39 cellular contexts compared by ENCODE assay signal in genomic region chr6:13978102-13978640, GRCh38. TPM values are rescaled to one million over a fixed set of nuclear protein-coding genes. Genes with fewer than 3 reads are reported as not detected.
"Had no signal": no experiment of that assay in that cellular context is flagged by ENCODE, and none has a peak within 500 bp of the region (broad histone marks: within the 10 kb centered on the region; RNA-seq: fewer than 3 reads in every experiment).

No MANE protein-coding gene starts in this region.

- DNase-seq: activated CD4-positive, alpha-beta memory T cell treated with anti-CD3 and anti-CD28 coated beads, Interleukin-2, amount 10 ng/mL, durations not matched to agents 7 days and 5 days; activated CD4-positive, alpha-beta T cell treated with anti-CD3 and anti-CD28 coated beads for 1 hour; activated CD4-positive, alpha-beta T cell treated with anti-CD3 and anti-CD28 coated beads for 36 hours; activated CD4-positive, alpha-beta T cell treated with anti-CD3 and anti-CD28 coated beads for 48 hours; activated CD4-positive, alpha-beta T cell treated with anti-CD3 and anti-CD28 coated beads, Interleukin-2, amount 10 ng/mL, durations not matched to agents 7 days and 5 days; activated CD4-positive, alpha-beta T cell treated with anti-CD3 and anti-CD28 coated beads, Interleukin-2, amount 50 U/mL, for 48 hours; activated CD4-positive, CD25-positive, alpha-beta regulatory T cell; activated CD8-positive, alpha-beta memory T cell treated with anti-CD3 and anti-CD28 coated beads for 24 hours; activated CD8-positive, alpha-beta memory T cell treated with anti-CD3 and anti-CD28 coated beads, Interleukin-2, amount 10 ng/mL, durations not matched to agents 7 days and 5 days; activated CD8-positive, alpha-beta memory T cell treated with anti-CD3 and anti-CD28 coated beads, Interleukin-2, amount 50 U/mL, for 48 hours; activated CD8-positive, alpha-beta T cell treated with anti-CD3 and anti-CD28 coated beads, Interleukin-2, amount 10 ng/mL, durations not matched to agents 7 days and 5 days; activated effector memory CD4-positive, alpha-beta T cell treated with Interleukin-2 at 50 U/mL for 16 hours; activated gamma-delta T cell; activated naive CD4-positive, alpha-beta T cell treated with anti-CD3 and anti-CD28 coated beads, Interleukin-2, amount 10 ng/mL, durations not matched to agents 7 days and 5 days; activated naive CD4-positive, alpha-beta T cell treated with Interleukin-2 at 50 U/mL for 16 hours; activated naive CD8-positive, alpha-beta T cell treated with anti-CD3 and anti-CD28 coated beads, Interleukin-2, amount 10 ng/mL, durations not matched to agents 7 days and 5 days; activated naive CD8-positive, alpha-beta T cell treated with anti-CD3 and anti-CD28 coated beads, Interleukin-2, amount 50 U/mL, for 24 hours; activated T-cell treated with anti-CD3 and anti-CD28 coated beads, Interleukin-2, amount 50 U/mL, for 24 hours; activated T-cell treated with anti-CD3 and anti-CD28 coated beads, Interleukin-2, amount 50 U/mL, for 48 hours; amygdala; anterior cingulate cortex; caudate nucleus; cerebellar nuclear complex; T-helper 1 cell; T-helper 2 cell; T-helper 9 cell; WERI-Rb-1 had no signal

- H3K9me3 ChIP-seq: ascending aorta had no signal

- H3K9me3 Mint-ChIP-seq: activated naive CD4-positive, alpha-beta T cell treated with anti-CD3 and anti-CD28 coated beads, Interleukin-2, amount 50 U/mL, for 24 hours; central memory CD8-positive, alpha-beta T cell had no signal

- H3K4me3 Mint-ChIP-seq: activated CD4-positive, alpha-beta memory T cell treated with anti-CD3 and anti-CD28 coated beads, Interleukin-2, amount 10 ng/mL, durations not matched to agents 7 days and 5 days; activated CD4-positive, alpha-beta T cell treated with anti-CD3 and anti-CD28 coated beads for 36 hours; activated CD4-positive, alpha-beta T cell treated with anti-CD3 and anti-CD28 coated beads, Interleukin-2, amount 10 ng/mL, durations not matched to agents 7 days and 5 days; activated CD8-positive, alpha-beta memory T cell treated with anti-CD3 and anti-CD28 coated beads, Interleukin-2, amount 10 ng/mL, durations not matched to agents 7 days and 5 days; activated CD8-positive, alpha-beta T cell treated with anti-CD3 and anti-CD28 coated beads, Interleukin-2, amount 10 ng/mL, durations not matched to agents 7 days and 5 days; activated naive CD4-positive, alpha-beta T cell treated with anti-CD3 and anti-CD28 coated beads, Interleukin-2, amount 10 ng/mL, durations not matched to agents 7 days and 5 days; activated naive CD4-positive, alpha-beta T cell treated with anti-CD3 and anti-CD28 coated beads, Interleukin-2, amount 50 U/mL, for 24 hours; activated naive CD8-positive, alpha-beta T cell; activated naive CD8-positive, alpha-beta T cell treated with anti-CD3 and anti-CD28 coated beads, Interleukin-2, amount 10 ng/mL, durations not matched to agents 7 days and 5 days; activated naive CD8-positive, alpha-beta T cell treated with anti-CD3 and anti-CD28 coated beads, Interleukin-2, amount 50 U/mL, for 24 hours; activated T-cell treated with anti-CD3 and anti-CD28 coated beads, Interleukin-2, amount 50 U/mL, for 24 hours; brain; central memory CD8-positive, alpha-beta T cell; T-helper 1 cell treated with Interleukin-12 subunit alpha and Interleukin-12 subunit beta and Interleukin-4 antibody, amounts not matched to agents 30 μg/mL and 1 μg/mL, for 36 hours; T-helper 2 cell treated with Interferon-gamma antibody and Interleukin-4, amounts not matched to agents 5 μg/mL and 100 μg/mL, for 36 hours; WTC11 had no signal

- ATAC-seq: activated CD4-positive, alpha-beta T cell treated with anti-CD3 and anti-CD28 coated beads for 36 hours; activated CD4-positive, CD25-positive, alpha-beta regulatory T cell treated with anti-CD3 and anti-CD28 coated beads, Interleukin-2, amount 50 U/mL, for 24 hours; activated CD8-positive, alpha-beta memory T cell treated with anti-CD3 and anti-CD28 coated beads, Interleukin-2, amount 10 ng/mL, durations not matched to agents 7 days and 5 days; activated CD8-positive, alpha-beta T cell treated with anti-CD3 and anti-CD28 coated beads, Interleukin-2, amount 10 ng/mL, durations not matched to agents 7 days and 5 days; activated naive CD8-positive, alpha-beta T cell treated with anti-CD3 and anti-CD28 coated beads, Interleukin-2, amount 50 U/mL, for 24 hours; WTC11 had no signal

- H3K4me1 Mint-ChIP-seq: activated CD4-positive, alpha-beta memory T cell treated with anti-CD3 and anti-CD28 coated beads, Interleukin-2, amount 10 ng/mL, durations not matched to agents 7 days and 5 days; activated CD4-positive, alpha-beta T cell treated with anti-CD3 and anti-CD28 coated beads for 36 hours; activated CD4-positive, alpha-beta T cell treated with anti-CD3 and anti-CD28 coated beads, Interleukin-2, amount 10 ng/mL, durations not matched to agents 7 days and 5 days; activated CD8-positive, alpha-beta memory T cell treated with anti-CD3 and anti-CD28 coated beads, Interleukin-2, amount 10 ng/mL, durations not matched to agents 7 days and 5 days; activated naive CD4-positive, alpha-beta T cell treated with anti-CD3 and anti-CD28 coated beads, Interleukin-2, amount 10 ng/mL, durations not matched to agents 7 days and 5 days; activated naive CD4-positive, alpha-beta T cell treated with anti-CD3 and anti-CD28 coated beads, Interleukin-2, amount 50 U/mL, for 24 hours; activated naive CD8-positive, alpha-beta T cell treated with anti-CD3 and anti-CD28 coated beads, Interleukin-2, amount 10 ng/mL, durations not matched to agents 7 days and 5 days; activated naive CD8-positive, alpha-beta T cell treated with anti-CD3 and anti-CD28 coated beads, Interleukin-2, amount 50 U/mL, for 24 hours; brain; central memory CD8-positive, alpha-beta T cell had no signal

- H3K4me3 ChIP-seq: ascending aorta, cardiac muscle cell had no signal

- H3K36me3 ChIP-seq: ascending aorta, cardiac muscle cell, WERI-Rb-1 had no signal

- H3K27me3 ChIP-seq: ascending aorta, cardiac muscle cell had no signal

- H3K4me1 ChIP-seq: ascending aorta had no signal

- H3K27ac ChIP-seq: ascending aorta, cardiac muscle cell, WERI-Rb-1 had no signal

- H3K27ac Mint-ChIP-seq: activated CD4-positive, alpha-beta memory T cell treated with anti-CD3 and anti-CD28 coated beads, Interleukin-2, amount 10 ng/mL, durations not matched to agents 7 days and 5 days; activated CD4-positive, alpha-beta T cell treated with anti-CD3 and anti-CD28 coated beads for 36 hours; activated CD4-positive, alpha-beta T cell treated with anti-CD3 and anti-CD28 coated beads, Interleukin-2, amount 10 ng/mL, durations not matched to agents 7 days and 5 days; activated CD8-positive, alpha-beta memory T cell treated with anti-CD3 and anti-CD28 coated beads, Interleukin-2, amount 10 ng/mL, durations not matched to agents 7 days and 5 days; activated CD8-positive, alpha-beta T cell treated with anti-CD3 and anti-CD28 coated beads, Interleukin-2, amount 10 ng/mL, durations not matched to agents 7 days and 5 days; activated naive CD4-positive, alpha-beta T cell treated with anti-CD3 and anti-CD28 coated beads, Interleukin-2, amount 10 ng/mL, durations not matched to agents 7 days and 5 days; activated naive CD4-positive, alpha-beta T cell treated with anti-CD3 and anti-CD28 coated beads, Interleukin-2, amount 50 U/mL, for 24 hours; activated naive CD8-positive, alpha-beta T cell; activated naive CD8-positive, alpha-beta T cell treated with anti-CD3 and anti-CD28 coated beads, Interleukin-2, amount 10 ng/mL, durations not matched to agents 7 days and 5 days; activated naive CD8-positive, alpha-beta T cell treated with anti-CD3 and anti-CD28 coated beads, Interleukin-2, amount 50 U/mL, for 24 hours; activated T-cell treated with anti-CD3 and anti-CD28 coated beads, Interleukin-2, amount 50 U/mL, for 24 hours; activated T-helper 2 cell treated with anti-CD3 and anti-CD28 coated beads, Interferon-gamma antibody, Interleukin-2, Interleukin-4, amounts not matched to agents 10 μg/mL and 5 μg/mL and 100 μg/mL, durations not matched to agents 14 hours and 24 hours and 36 hours; brain; T-helper 1 cell treated with Interleukin-12 subunit alpha and Interleukin-12 subunit beta and Interleukin-4 antibody, amounts not matched to agents 30 μg/mL and 1 μg/mL, for 36 hours; T-helper 2 cell treated with Interferon-gamma antibody and Interleukin-4, amounts not matched to agents 5 μg/mL and 100 μg/mL, for 36 hours; WTC11 had no signal

- H3K36me3 Mint-ChIP-seq: activated CD8-positive, alpha-beta memory T cell treated with anti-CD3 and anti-CD28 coated beads, Interleukin-2, amount 10 ng/mL, durations not matched to agents 7 days and 5 days; activated naive CD4-positive, alpha-beta T cell treated with anti-CD3 and anti-CD28 coated beads, Interleukin-2, amount 10 ng/mL, durations not matched to agents 7 days and 5 days; activated naive CD4-positive, alpha-beta T cell treated with anti-CD3 and anti-CD28 coated beads, Interleukin-2, amount 50 U/mL, for 24 hours; activated naive CD8-positive, alpha-beta T cell; activated naive CD8-positive, alpha-beta T cell treated with anti-CD3 and anti-CD28 coated beads, Interleukin-2, amount 10 ng/mL, durations not matched to agents 7 days and 5 days had no signal

RNA-seq across cellular contexts. Expression of gene RNF182, which starts 53.4 kb away (rescaled TPM):
- total RNA-seq: activated CD4-positive, alpha-beta memory T cell treated with anti-CD3 and anti-CD28 coated beads, Interleukin-2, amount 10 ng/mL, durations not matched to agents 7 days and 5 days; activated CD4-positive, alpha-beta T cell treated with anti-CD3 and anti-CD28 coated beads for 36 hours; activated CD4-positive, alpha-beta T cell treated with anti-CD3 and anti-CD28 coated beads, Interleukin-2, amount 10 ng/mL, durations not matched to agents 7 days and 5 days; activated CD8-positive, alpha-beta memory T cell treated with anti-CD3 and anti-CD28 coated beads, Interleukin-2, amount 10 ng/mL, durations not matched to agents 7 days and 5 days; activated CD8-positive, alpha-beta T cell treated with anti-CD3 and anti-CD28 coated beads, Interleukin-2, amount 10 ng/mL, durations not matched to agents 7 days and 5 days; activated naive CD8-positive, alpha-beta T cell treated with anti-CD3 and anti-CD28 coated beads, Interleukin-2, amount 10 ng/mL, durations not matched to agents 7 days and 5 days; activated T-helper 2 cell treated with anti-CD3 and anti-CD28 coated beads, Interferon-gamma antibody, Interleukin-2, Interleukin-4, amounts not matched to agents 10 μg/mL and 5 μg/mL and 100 μg/mL, durations not matched to agents 14 hours and 24 hours and 36 hours; bronchial epithelial cell had no signal
